Comparison of ENCODE assay signal across 10 cellular contexts in the genomic region with DNA sequence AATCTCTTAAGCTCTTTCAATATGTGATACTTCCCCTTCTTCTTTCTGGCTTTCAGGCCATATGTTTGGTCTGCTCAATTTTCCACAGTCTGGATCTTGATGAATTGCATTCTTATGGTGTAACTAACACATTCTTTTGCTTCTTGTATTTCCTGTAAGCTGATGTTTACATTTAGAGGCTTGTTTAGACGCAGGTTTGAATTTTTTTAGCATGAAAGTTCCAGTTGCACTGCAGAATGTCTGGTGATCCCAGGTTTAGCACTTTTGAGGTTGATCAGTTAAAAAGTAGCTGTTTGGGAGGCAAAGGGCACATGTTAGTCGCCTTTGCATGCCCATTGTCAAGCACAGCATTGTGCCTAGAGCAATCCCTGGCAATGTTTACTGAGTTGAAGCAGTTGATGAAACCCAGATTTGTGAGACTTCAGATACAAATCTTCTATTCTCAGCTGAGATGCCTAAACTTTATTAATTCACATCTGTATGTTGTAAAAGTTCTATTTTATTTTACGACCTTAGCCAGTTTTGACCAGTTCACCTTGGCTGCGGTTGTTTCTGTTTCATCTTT. TPM values are rescaled to one million over a fixed set of nuclear protein-coding genes. Genes with fewer than 3 reads are reported as not detected.
DNase-seq lines count a peak whose midpoint lies in the region; ATAC-seq and TF ChIP-seq lines count a peak whose summit lies in the region.
"Had no signal": no experiment of that assay in that cellular context is flagged by ENCODE, and none has a peak within 500 bp of the region (broad histone marks: within the 10 kb centered on the region; RNA-seq: fewer than 3 reads in every experiment).

No MANE protein-coding gene starts in this region.

- DNase-seq in NOMO-1 (lab: John Stamatoyannopoulos, UW; ENCODE audit: unreplicated experiment in 2 of 2) (peak; percentile 3 to 10), NOMO-1 treated with dmso at 0.1 percent for 144 hours (lab: John Stamatoyannopoulos, UW; ENCODE audit: unreplicated experiment) (no peak), left lung (no peak), aorta (no peak)
- DNase-seq: activated CD4-positive, alpha-beta memory T cell treated with anti-CD3 and anti-CD28 coated beads, Interleukin-2, amount 10 ng/mL, durations not matched to agents 7 days and 5 days had no signal

- WGBS in aorta, 2 donors, result 22 to 24% methylated on average over 4 of the region's 4 CpGs

- H3K4me1 Mint-ChIP-seq in brain, result peaks cover 21% of the 10 kb centered on the region
- H3K4me1 Mint-ChIP-seq: activated CD4-positive, alpha-beta memory T cell treated with anti-CD3 and anti-CD28 coated beads, Interleukin-2, amount 10 ng/mL, durations not matched to agents 7 days and 5 days had no signal

- H3K27me3 ChIP-seq in left lung (no peaks in the 10 kb centered on the region), aorta (ENCODE audit: control insufficient read depth in 1 of 2, insufficient read depth in 2 of 2, low read length in 1 of 2) (no peaks in the 10 kb centered on the region)

- H3K4me3 ChIP-seq in left lung, result no peak overlapping the region
- peak overlapping the region; percentile 26 to 30 for H3K4me3 ChIP-seq in aorta (ENCODE audit: low read length in 2 of 2)

- no peaks in the 10 kb centered on the region for H3K36me3 ChIP-seq in left lung
- no peaks in the 10 kb centered on the region for H3K36me3 ChIP-seq in aorta (ENCODE audit: control insufficient read depth in 1 of 2, insufficient read depth in 2 of 2, low read length in 1 of 2)

- ATAC-seq in left lung, result peak; percentile 22
- no peak for ATAC-seq in aorta (ENCODE audit: low FRiP score)
- no peak for ATAC-seq in GM18519 (IDR thresholded peaks at IDR 0.05; ENCODE audit: low FRiP score, unreplicated experiment)
- no peak for ATAC-seq in GM18868 (IDR thresholded peaks at IDR 0.05; ENCODE audit: unreplicated experiment)
- no peak for ATAC-seq in HG02973 (IDR thresholded peaks at IDR 0.05; ENCODE audit: unreplicated experiment)

- no peaks in the 10 kb centered on the region for H3K9me3 Mint-ChIP-seq in brain
- H3K9me3 Mint-ChIP-seq: activated CD4-positive, alpha-beta memory T cell treated with anti-CD3 and anti-CD28 coated beads, Interleukin-2, amount 10 ng/mL, durations not matched to agents 7 days and 5 days had no signal

- H3K4me1 ChIP-seq in left lung, result no peaks in the 10 kb centered on the region
- peaks cover 0 to 4% of the 10 kb centered on the region in 2 donors for H3K4me1 ChIP-seq in aorta (ENCODE audit: control insufficient read depth in 1 of 2, insufficient read depth in 2 of 2, low read length in 2 of 2)

- no peaks in the 10 kb centered on the region for H3K36me3 Mint-ChIP-seq in brain

- no peak for TF ChIP-seq CTCF in brain (conservative IDR thresholded peaks at IDR 0.05)
- TF ChIP-seq CTCF in left lung (IDR thresholded peaks at IDR 0.05), result no peak

- intact Hi-C loops in left lung (cut with DNase I) (no loop called here), aorta (cut with DNase I) (loop anchor here (5.0 to 10.0 kb wide), 3 partner anchors 59 to 387 kb away; partner anchors contain the start of gene SPIN1 (in 1 of the 2))

- no peaks in the 10 kb centered on the region for H3K27me3 Mint-ChIP-seq in brain

- peak overlapping the region in 2 of 5 experiments; percentile 22 to 59 for H3K4me3 Mint-ChIP-seq in brain
- H3K4me3 Mint-ChIP-seq: activated CD4-positive, alpha-beta memory T cell treated with anti-CD3 and anti-CD28 coated beads, Interleukin-2, amount 10 ng/mL, durations not matched to agents 7 days and 5 days had no signal

- peak overlapping the region in 3 of 5 experiments; percentile 28 to 38 (median 37) for H3K27ac Mint-ChIP-seq in brain
- H3K27ac Mint-ChIP-seq: activated CD4-positive, alpha-beta memory T cell treated with anti-CD3 and anti-CD28 coated beads, Interleukin-2, amount 10 ng/mL, durations not matched to agents 7 days and 5 days had no signal

- H3K27ac ChIP-seq in left lung (peak overlapping the region in 1 of 2 donors; percentile 24), aorta (ENCODE audit: low read depth in 1 of 2, low read length in 2 of 2) (no peak overlapping the region)

- H3K9me3 ChIP-seq in left lung, result no peaks in the 10 kb centered on the region
- no peaks in the 10 kb centered on the region for H3K9me3 ChIP-seq in aorta (ENCODE audit: control insufficient read depth, low read length)

RNA-seq across cellular contexts. Expression of gene SPATA31C2, which starts 59.6 kb away (rescaled TPM):
- not detected for polyA plus RNA-seq in brain (ENCODE audit: insufficient read depth, low read depth, low replicate concordance)
- not detected for total RNA-seq in left lung
- not detected for total RNA-seq in aorta
- polyA plus RNA-seq in aorta, result not detected
- total RNA-seq: activated CD4-positive, alpha-beta memory T cell treated with anti-CD3 and anti-CD28 coated beads, Interleukin-2, amount 10 ng/mL, durations not matched to agents 7 days and 5 days; pulmonary artery endothelial cell had no signal

Comparison
In these comparisons a context has a peak if more than half of its experiments do, and no peak if none do; other contexts are left out.
1. DNase-seq: peak in NOMO-1 (2 of 2); none in NOMO-1 treated with dmso at 0.1 percent for 144 hours (single experiment), left lung (0 of 2) and aorta (0 of 2).
2. H3K4me3 ChIP-seq: peak in aorta (2 of 2); none in left lung (0 of 2).
3. intact Hi-C loops: an anchor here in aorta (5.0 to 10.0 kb wide); none called in left lung.